In the genomic region with DNA sequence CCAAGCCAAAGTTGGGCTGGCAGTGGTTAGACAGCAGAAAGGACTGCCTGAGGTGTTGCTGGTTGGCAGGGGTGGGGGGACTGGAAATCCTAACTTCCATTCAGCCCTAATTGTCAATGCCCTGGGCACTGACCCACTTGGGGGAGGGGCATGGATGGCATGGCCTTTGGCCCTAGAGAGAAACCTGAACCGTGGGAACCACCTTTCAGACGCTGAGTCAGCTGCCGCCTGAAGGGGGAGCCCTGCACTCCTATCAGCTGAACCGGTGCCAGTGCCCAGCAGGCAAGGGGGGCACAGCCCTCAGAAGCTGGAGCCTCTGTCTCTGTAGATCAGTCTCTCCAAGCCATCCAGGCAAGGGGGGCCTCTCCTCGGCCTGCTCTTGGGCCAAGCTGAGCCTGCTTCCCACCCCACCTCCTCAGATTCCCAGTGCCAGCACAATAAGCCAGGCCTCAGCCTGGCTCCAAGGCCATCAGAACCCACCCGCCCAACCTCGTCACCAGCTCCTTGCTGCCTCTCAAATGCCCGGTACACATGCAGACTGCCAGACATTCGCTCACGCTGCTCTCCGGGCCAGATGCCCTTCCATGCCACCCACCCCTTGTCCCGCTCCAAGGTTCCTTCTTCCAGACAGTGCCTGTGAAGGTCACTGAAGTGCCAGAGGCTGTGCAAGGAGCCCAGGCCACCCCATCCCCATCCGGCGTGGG, we compare ENCODE assay signal across 8 cellular contexts. TPM values are rescaled to one million over a fixed set of nuclear protein-coding genes. Genes with fewer than 3 reads are reported as not detected.
A peak's percentile ranks its signal among the peaks of the same experiment; 100 is the strongest.
DNase-seq lines count a peak whose midpoint lies in the region; ATAC-seq, FAIRE-seq and TF ChIP-seq lines count a peak whose summit lies in the region.

No MANE protein-coding gene starts in this region.

- ATAC-seq in sciatic nerve (peak; percentile 31), HG02571 (IDR thresholded peaks at IDR 0.05; ENCODE audit: unreplicated experiment) (no peak)

- H3K36me3 ChIP-seq in BE2C, result no peaks in the 10 kb centered on the region
- H3K36me3 ChIP-seq in left ventricle myocardium inferior, result peaks cover 44% of the 10 kb centered on the region

- no peak for FAIRE-seq in H54 (lab: Jason Lieb, UNC)

- no peaks in the 10 kb centered on the region for H3K4me1 Mint-ChIP-seq in activated naive CD4-positive, alpha-beta T cell treated with anti-CD3 and anti-CD28 coated beads, Interleukin-2, amount 10 ng/mL, durations not matched to agents 7 days and 5 days

- no peak overlapping the region for H3K27ac Mint-ChIP-seq in activated naive CD4-positive, alpha-beta T cell treated with anti-CD3 and anti-CD28 coated beads, Interleukin-2, amount 10 ng/mL, durations not matched to agents 7 days and 5 days

- no peak overlapping the region for H3K4me3 Mint-ChIP-seq in activated naive CD4-positive, alpha-beta T cell treated with anti-CD3 and anti-CD28 coated beads, Interleukin-2, amount 10 ng/mL, durations not matched to agents 7 days and 5 days

- H3K4me1 ChIP-seq in BE2C (peaks cover 11% of the 10 kb centered on the region), left ventricle myocardium inferior (peaks cover 80% of the 10 kb centered on the region)

- no peaks in the 10 kb centered on the region for H3K9me3 Mint-ChIP-seq in activated naive CD4-positive, alpha-beta T cell treated with anti-CD3 and anti-CD28 coated beads, Interleukin-2, amount 10 ng/mL, durations not matched to agents 7 days and 5 days

- H3K4me3 ChIP-seq in BE2C (ENCODE audit: low read depth, low read length) (no peak overlapping the region), left ventricle myocardium inferior (peak overlapping the region; percentile 57)

- H3K9me3 ChIP-seq in BE2C (no peaks in the 10 kb centered on the region), left ventricle myocardium inferior (replicated peaks) (no peaks in the 10 kb centered on the region)

- no peak for TF ChIP-seq POLR2A in H54 (IDR thresholded peaks at IDR 0.05; ENCODE audit: low read depth, low read length)

- TF ChIP-seq CTCF in BE2C (IDR thresholded peaks at IDR 0.05; ENCODE audit: low read depth, low read length) (peak; percentile 65), left ventricle myocardium inferior (IDR thresholded peaks at IDR 0.05; ENCODE audit: borderline replicate concordance) (peak; percentile 71)

- peak overlapping the region; percentile 97 for H3K27ac ChIP-seq in left ventricle myocardium inferior (replicated peaks)

- peaks cover 46% of the 10 kb centered on the region for H3K27me3 Mint-ChIP-seq in activated naive CD4-positive, alpha-beta T cell treated with anti-CD3 and anti-CD28 coated beads, Interleukin-2, amount 10 ng/mL, durations not matched to agents 7 days and 5 days

- DNase-seq in BE2C, result peak; percentile 41
- DNase-seq in H54 (ENCODE audit: insufficient read length, low spot score), result peak; percentile 86
- DNase-seq in RPMI8226, result peak; percentile 78
- DNase-seq in activated naive CD4-positive, alpha-beta T cell treated with anti-CD3 and anti-CD28 coated beads, Interleukin-2, amount 10 ng/mL, durations not matched to agents 7 days and 5 days, result peak; percentile 64
- DNase-seq in left ventricle myocardium inferior, result peak; percentile 74
- DNase-seq in sciatic nerve (ENCODE audit: low spot score), result no peak
- DNase-seq in NCI-H1048 (lab: John Stamatoyannopoulos, UW), result no peak

- CTCF ChIA-PET in activated naive CD4-positive, alpha-beta T cell treated with anti-CD3 and anti-CD28 coated beads, Interleukin-2, amount 10 ng/mL, durations not matched to agents 7 days and 5 days (lab: Charles Lee), result interaction anchor here (0.7 to 1.2 kb wide), 6 partner anchors 9 to 118 kb away, joined by 3 to 6 read pairs (median 4); no protein-coding TSS in a partner anchor

- H3K27me3 ChIP-seq in BE2C (no peaks in the 10 kb centered on the region), left ventricle myocardium inferior (ENCODE audit: low read depth) (no peaks in the 10 kb centered on the region)

- intact Hi-C loops in left ventricle myocardium inferior (cut with micrococcal nuclease), result no loop called here
- intact Hi-C loops in sciatic nerve (cut with DNase I), result no loop called here

- no peaks in the 10 kb centered on the region for H3K36me3 Mint-ChIP-seq in activated naive CD4-positive, alpha-beta T cell treated with anti-CD3 and anti-CD28 coated beads, Interleukin-2, amount 10 ng/mL, durations not matched to agents 7 days and 5 days

RNA-seq across cellular contexts. Expression of a gene that starts 11.6 kb away (rescaled TPM):
- 0.31 TPM for polyA plus RNA-seq in BE2C (2012; ENCODE audit: insufficient read depth, insufficient read length, low read depth)
- 223 TPM for total RNA-seq in left ventricle myocardium inferior
- total RNA-seq in sciatic nerve, result 91.9 TPM

RNA-seq across cellular contexts. Expression of a gene that starts 29.6 kb away (rescaled TPM):
- polyA plus RNA-seq in BE2C (2012; ENCODE audit: insufficient read depth, insufficient read length, low read depth), result not detected
- total RNA-seq in left ventricle myocardium inferior, result 0.44 TPM
- total RNA-seq in sciatic nerve, result 0.31 TPM

RNA-seq across cellular contexts. Expression of a gene that starts 56.8 kb away (rescaled TPM):
- polyA plus RNA-seq in BE2C (2012; ENCODE audit: insufficient read depth, insufficient read length, low read depth), result 94.0 TPM
- total RNA-seq in left ventricle myocardium inferior (36.4 TPM), sciatic nerve (56.7 TPM)

Comparison
In these comparisons a context has a peak if more than half of its experiments do, and no peak if none do; other contexts are left out.
1. DNase-seq: peak in BE2C (single experiment), H54 (single experiment), RPMI8226 (single experiment), activated naive CD4-positive, alpha-beta T cell treated with anti-CD3 and anti-CD28 coated beads, Interleukin-2, amount 10 ng/mL, durations not matched to agents 7 days and 5 days (single experiment) and left ventricle myocardium inferior (single experiment); none in sciatic nerve (single experiment) and NCI-H1048 (single experiment).